In genomic region chr2:97023893-97024182, GRCh38 we compare ENCODE assay signal across 4 cellular contexts. TPM values are rescaled to one million over a fixed set of nuclear protein-coding genes. Genes with fewer than 3 reads are reported as not detected.
"Had no signal": no experiment of that assay in that cellular context is flagged by ENCODE, and none has a peak within 500 bp of the region (broad histone marks: within the 10 kb centered on the region; RNA-seq: fewer than 3 reads in every experiment).

No MANE protein-coding gene starts in this region.

RNA-seq across cellular contexts. Expression of gene FAM178B, which starts 37.5 kb away (rescaled TPM):
- total RNA-seq: IMR-90, M059J, Peyer's patch, SJSA1 had no signal
- polyA plus RNA-seq: IMR-90 had no signal
